In genomic region chr9:3181049-3181953, GRCh38 we compare ENCODE assay signal across 7 cellular contexts.
DNase-seq lines count a peak whose midpoint lies in the region; ATAC-seq and TF ChIP-seq lines count a peak whose summit lies in the region.

No MANE protein-coding gene starts in this region.

- H3K4me3 ChIP-seq in astrocyte of the spinal cord (ENCODE audit: low read depth, low read length), result peak overlapping the region; percentile 31

- in situ Hi-C loops in astrocyte of the spinal cord (cut with HindIII; ENCODE audit: low sequenced_read_pairs), result no loop called here

- DNase-seq in NCI-H748 (lab: John Stamatoyannopoulos, UW; ENCODE audit: unreplicated experiment) (peak; percentile 86), astrocyte of the spinal cord (ENCODE audit: low read depth, low spot score) (peak; percentile 13), islet precursor cell (peak; percentile 87), NK-92 (lab: John Stamatoyannopoulos, UW; ENCODE audit: unreplicated experiment) (no peak)
- DNase-seq in stimulated activated CD4-positive, alpha-beta T cell treated with anti-CD3 and anti-CD28 coated beads, TNF-alpha, amount 100 ng/mL, for 24 hours (ENCODE audit: low read depth in 3 of 3), result peak; percentile 1 to 52 (median 1)

- ATAC-seq in GM18511 (IDR thresholded peaks at IDR 0.05; ENCODE audit: unreplicated experiment), result peak; percentile 83
- peak; percentile 67 for ATAC-seq in HG03442 (IDR thresholded peaks at IDR 0.05; ENCODE audit: unreplicated experiment)

- peak; percentile 38 for TF ChIP-seq CTCF in astrocyte of the spinal cord (IDR thresholded peaks at IDR 0.05; ENCODE audit: low read depth, low read length)
